ENCODE assay signal across 8 cellular contexts in the genomic region with DNA sequence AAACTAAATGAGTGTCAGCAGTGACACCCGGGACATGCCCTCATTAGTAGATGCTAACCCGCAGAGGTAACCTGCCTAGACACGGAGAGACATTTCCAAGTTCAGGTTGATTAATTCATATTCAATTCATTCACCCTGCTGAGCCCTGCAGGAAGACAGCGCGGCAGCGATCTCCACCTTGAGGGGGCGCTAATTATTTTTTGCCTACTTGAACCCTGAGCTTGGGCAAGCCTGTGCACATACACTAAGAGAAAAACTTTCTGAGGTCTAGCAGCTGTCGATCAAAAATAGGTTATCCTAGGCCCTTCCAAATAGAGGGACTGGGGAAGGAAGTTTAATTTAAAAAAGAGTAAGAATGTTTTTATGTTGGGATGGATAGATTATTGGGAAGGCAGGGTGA. TPM values are rescaled to one million over a fixed set of nuclear protein-coding genes. Genes with fewer than 3 reads are reported as not detected.
DNase-seq lines count a peak whose midpoint lies in the region; ATAC-seq and TF ChIP-seq lines count a peak whose summit lies in the region.

No MANE protein-coding gene starts in this region.

- no peak for DNase-seq in activated T-cell treated with anti-CD3 and anti-CD28 coated beads, Interleukin-2, amount 50 U/mL, for 24 hours
- no peak for DNase-seq in activated T-cell treated with anti-CD3 and anti-CD28 coated beads, Interleukin-2, amount 50 U/mL, for 4 hours
- DNase-seq in PC-9 (no peak), foreskin fibroblast (peak in 1 of 2 donors; percentile 28)
- no peak for DNase-seq in stimulated activated naive CD8-positive, alpha-beta T cell treated with anti-CD3 and anti-CD28 coated beads, Interleukin-15, amount 100 ng/mL, for 72 hours
- DNase-seq in CD8-positive, alpha-beta memory T cell, result no peak

- H3K27ac ChIP-seq in PC-9, result no peak overlapping the region
- H3K27ac ChIP-seq in CD8-positive, alpha-beta memory T cell (ENCODE audit: low read depth, low read length), result no peak overlapping the region

- peaks cover 58% of the 10 kb centered on the region for H3K27me3 Mint-ChIP-seq in activated T-cell treated with anti-CD3 and anti-CD28 coated beads, Interleukin-2, amount 50 U/mL, for 24 hours
- peaks cover 52% of the 10 kb centered on the region for H3K27me3 Mint-ChIP-seq in activated T-cell treated with anti-CD3 and anti-CD28 coated beads, Interleukin-2, amount 50 U/mL, for 4 hours (ENCODE audit: low read depth)
- H3K27me3 Mint-ChIP-seq in stimulated activated naive CD8-positive, alpha-beta T cell treated with anti-CD3 and anti-CD28 coated beads, Interleukin-15, amount 100 ng/mL, for 72 hours, result peaks cover 66% of the 10 kb centered on the region
- H3K27me3 Mint-ChIP-seq in CD8-positive, alpha-beta memory T cell, result peaks cover 28 to 51% of the 10 kb centered on the region in 2 donors

- peaks cover 7% of the 10 kb centered on the region for H3K4me1 Mint-ChIP-seq in activated T-cell treated with anti-CD3 and anti-CD28 coated beads, Interleukin-2, amount 50 U/mL, for 24 hours (ENCODE audit: low read depth)
- peaks cover 2% of the 10 kb centered on the region for H3K4me1 Mint-ChIP-seq in activated T-cell treated with anti-CD3 and anti-CD28 coated beads, Interleukin-2, amount 50 U/mL, for 4 hours (ENCODE audit: low read depth)
- H3K4me1 Mint-ChIP-seq in stimulated activated naive CD8-positive, alpha-beta T cell treated with anti-CD3 and anti-CD28 coated beads, Interleukin-15, amount 100 ng/mL, for 72 hours, result peaks cover 6% of the 10 kb centered on the region
- peaks cover 0 to 8% (median 4%) of the 10 kb centered on the region in 3 donors for H3K4me1 Mint-ChIP-seq in CD8-positive, alpha-beta memory T cell

- peak overlapping the region; percentile 83 for H3K4me2 ChIP-seq in PC-9

- no peaks in the 10 kb centered on the region for H3K36me3 ChIP-seq in PC-9 (ENCODE audit: low read depth)
- H3K36me3 ChIP-seq in CD8-positive, alpha-beta memory T cell (ENCODE audit: insufficient read depth, low read length), result no peaks in the 10 kb centered on the region

- no peaks in the 10 kb centered on the region for H3K36me3 Mint-ChIP-seq in activated T-cell treated with anti-CD3 and anti-CD28 coated beads, Interleukin-2, amount 50 U/mL, for 24 hours (ENCODE audit: low read depth)
- no peaks in the 10 kb centered on the region for H3K36me3 Mint-ChIP-seq in activated T-cell treated with anti-CD3 and anti-CD28 coated beads, Interleukin-2, amount 50 U/mL, for 4 hours (ENCODE audit: insufficient read depth)
- no peaks in the 10 kb centered on the region for H3K36me3 Mint-ChIP-seq in CD8-positive, alpha-beta memory T cell

- intact Hi-C loops in PC-9 (cut with micrococcal nuclease; ENCODE audit: unreplicated experiment), result loop anchor here (5.0 kb wide), 1 partner anchor 233 kb away; no protein-coding TSS in a partner anchor

- H3K4me3 ChIP-seq in PC-9, result peak overlapping the region; percentile 85
- peak overlapping the region in 1 of 2 donors; percentile 80 for H3K4me3 ChIP-seq in foreskin fibroblast (ENCODE audit: low read depth in 1 of 2, low read length in 2 of 2)
- no peak overlapping the region for H3K4me3 ChIP-seq in CD8-positive, alpha-beta memory T cell (ENCODE audit: low read length)

- H3K4me3 Mint-ChIP-seq in activated T-cell treated with anti-CD3 and anti-CD28 coated beads, Interleukin-2, amount 50 U/mL, for 24 hours, result peak overlapping the region; percentile 4
- no peak overlapping the region for H3K4me3 Mint-ChIP-seq in activated T-cell treated with anti-CD3 and anti-CD28 coated beads, Interleukin-2, amount 50 U/mL, for 4 hours
- H3K4me3 Mint-ChIP-seq in stimulated activated naive CD8-positive, alpha-beta T cell treated with anti-CD3 and anti-CD28 coated beads, Interleukin-15, amount 100 ng/mL, for 72 hours, result peak overlapping the region; percentile 66 to 71
- H3K4me3 Mint-ChIP-seq in CD8-positive, alpha-beta memory T cell, result no peak overlapping the region

- no peaks in the 10 kb centered on the region for H4K20me1 ChIP-seq in PC-9 (ENCODE audit: insufficient read depth)

- CTCF ChIA-PET in PC-9 (lab: Charles Lee), result no interaction called here
- CTCF ChIA-PET in CD8-positive, alpha-beta memory T cell (lab: Charles Lee), result no interaction called here

- H3K9me3 ChIP-seq in PC-9 (ENCODE audit: insufficient read depth, low read depth), result no peaks in the 10 kb centered on the region
- H3K9me3 ChIP-seq in CD8-positive, alpha-beta memory T cell (ENCODE audit: low read length), result no peaks in the 10 kb centered on the region

- peaks cover 4% of the 10 kb centered on the region; the same call in 1 of the 2 replicates for H3F3A ChIP-seq in PC-9 (ENCODE audit: insufficient read depth, low read depth)

- peak overlapping the region; percentile 96; the same call in 1 of the 2 replicates for H2AFZ ChIP-seq in PC-9

- H3K79me2 ChIP-seq in PC-9 (ENCODE audit: low read depth), result no peaks in the 10 kb centered on the region

- H3K9me3 Mint-ChIP-seq in activated T-cell treated with anti-CD3 and anti-CD28 coated beads, Interleukin-2, amount 50 U/mL, for 24 hours, result peaks cover 2% of the 10 kb centered on the region
- H3K9me3 Mint-ChIP-seq in activated T-cell treated with anti-CD3 and anti-CD28 coated beads, Interleukin-2, amount 50 U/mL, for 4 hours, result peaks cover 4% of the 10 kb centered on the region
- H3K9me3 Mint-ChIP-seq in stimulated activated naive CD8-positive, alpha-beta T cell treated with anti-CD3 and anti-CD28 coated beads, Interleukin-15, amount 100 ng/mL, for 72 hours, result no peaks in the 10 kb centered on the region
- peaks cover 0 to 6% (median 3%) of the 10 kb centered on the region in 5 donors for H3K9me3 Mint-ChIP-seq in CD8-positive, alpha-beta memory T cell

- POLR2A ChIA-PET in PC-9 (lab: Charles Lee; ENCODE audit: unreplicated experiment), result no interaction called here
- POLR2A ChIA-PET in CD8-positive, alpha-beta memory T cell (lab: Charles Lee), result no interaction called here

- peaks cover 6% of the 10 kb centered on the region; the same call in 1 of the 2 replicates for H3K4me1 ChIP-seq in PC-9 (replicated peaks; ENCODE audit: insufficient read depth)
- H3K4me1 ChIP-seq in CD8-positive, alpha-beta memory T cell (ENCODE audit: insufficient read depth, low read length), result no peaks in the 10 kb centered on the region

- no peaks in the 10 kb centered on the region for H3K9me2 ChIP-seq in PC-9 (ENCODE audit: insufficient read depth)

- ATAC-seq in activated T-cell treated with anti-CD3 and anti-CD28 coated beads, Interleukin-2, amount 50 U/mL, for 4 hours, result no peak
- ATAC-seq in stimulated activated naive CD8-positive, alpha-beta T cell treated with anti-CD3 and anti-CD28 coated beads, Interleukin-15, amount 100 ng/mL, for 72 hours, result no peak
- ATAC-seq in GM21367 (IDR thresholded peaks at IDR 0.05; ENCODE audit: unreplicated experiment) (no peak), GM19023 (IDR thresholded peaks at IDR 0.05; ENCODE audit: unreplicated experiment) (no peak)

- TF ChIP-seq CTCF in PC-9 (conservative IDR thresholded peaks at IDR 0.05) (peak; percentile 64), foreskin fibroblast (IDR thresholded peaks at IDR 0.05; ENCODE audit: low read depth, low read length) (peak; percentile 23)

- no peaks in the 10 kb centered on the region for H3K27me3 ChIP-seq in PC-9 (ENCODE audit: insufficient read depth, low read depth)
- peaks cover 9% of the 10 kb centered on the region for H3K27me3 ChIP-seq in CD8-positive, alpha-beta memory T cell (ENCODE audit: insufficient read depth, low read length, poor library complexity, severe bottlenecking)

- no peak overlapping the region for H3K27ac Mint-ChIP-seq in activated T-cell treated with anti-CD3 and anti-CD28 coated beads, Interleukin-2, amount 50 U/mL, for 24 hours
- no peak overlapping the region for H3K27ac Mint-ChIP-seq in stimulated activated naive CD8-positive, alpha-beta T cell treated with anti-CD3 and anti-CD28 coated beads, Interleukin-15, amount 100 ng/mL, for 72 hours
- no peak overlapping the region for H3K27ac Mint-ChIP-seq in CD8-positive, alpha-beta memory T cell

- no TSS peak for BruUV-seq in PC-9 (replicated peaks; lab: Mats Ljungman, UMichigan)

RNA-seq across cellular contexts. Expression of gene LYPD6, which starts 1.3 kb away (rescaled TPM):
- not detected for total RNA-seq in activated T-cell treated with anti-CD3 and anti-CD28 coated beads, Interleukin-2, amount 50 U/mL, for 4 hours
- 0.74 and 1.1 TPM in 2 replicates for total RNA-seq in PC-9 (2021)
- total RNA-seq in CD8-positive, alpha-beta memory T cell, result not detected
- not detected for polyA plus RNA-seq in CD8-positive, alpha-beta memory T cell

Comparison
In these comparisons a context has a peak if more than half of its experiments do, and no peak if none do; other contexts are left out.
1. H3K4me3 Mint-ChIP-seq: peak in activated T-cell treated with anti-CD3 and anti-CD28 coated beads, Interleukin-2, amount 50 U/mL, for 24 hours (single experiment) and stimulated activated naive CD8-positive, alpha-beta T cell treated with anti-CD3 and anti-CD28 coated beads, Interleukin-15, amount 100 ng/mL, for 72 hours (2 of 2); none in activated T-cell treated with anti-CD3 and anti-CD28 coated beads, Interleukin-2, amount 50 U/mL, for 4 hours (single experiment) and CD8-positive, alpha-beta memory T cell (0 of 7).